ENCODE assay signal across 1 cellular context in genomic region chr17:60371416-60371815, GRCh38.
TF ChIP-seq lines count a peak whose summit lies in the region.

No MANE protein-coding gene starts in this region.

TF ChIP-seq in HepG2, 621 proteins besides CTCF, POLR2A, EP300 and RAD21:
- TF ChIP-seq NR2F2 (IDR thresholded peaks at IDR 0.05; ENCODE audit: borderline replicate concordance, low read depth), result no peak
- no peak for TF ChIP-seq HIVEP1 (CRISPR knock-in tag; IDR thresholded peaks at IDR 0.05)
- no peak for TF ChIP-seq RXRB (CRISPR knock-in tag; IDR thresholded peaks at IDR 0.05; ENCODE audit: borderline replicate concordance)
- TF ChIP-seq HOXA3 (CRISPR knock-in tag; IDR thresholded peaks at IDR 0.05), result no peak
- TF ChIP-seq KAT7 (CRISPR knock-in tag; IDR thresholded peaks at IDR 0.05; ENCODE audit: borderline replicate concordance), result no peak
- TF ChIP-seq POLR2AphosphoS2 (IDR thresholded peaks at IDR 0.05; ENCODE audit: low read depth, low read length), result no peak
- TF ChIP-seq NFATC3 (CRISPR knock-in tag; IDR thresholded peaks at IDR 0.05), result no peak
- no peak for TF ChIP-seq DNMT1 (CRISPR knock-in tag; IDR thresholded peaks at IDR 0.05)
- no peak for TF ChIP-seq NFAT5 (CRISPR knock-in tag; IDR thresholded peaks at IDR 0.05)
- no peak for TF ChIP-seq SP5 (CRISPR knock-in tag; IDR thresholded peaks at IDR 0.05; ENCODE audit: borderline replicate concordance, low read depth)
- TF ChIP-seq ZNF713 (CRISPR knock-in tag; IDR thresholded peaks at IDR 0.05), result no peak
- TF ChIP-seq GTF3A (CRISPR knock-in tag; conservative IDR thresholded peaks at IDR 0.05), result no peak
- TF ChIP-seq DNMT3B (CRISPR knock-in tag; conservative IDR thresholded peaks at IDR 0.05), result no peak
